In genomic region chr13:50708461-50708860, GRCh38 we compare ENCODE assay signal across 23 cellular contexts.
A peak's percentile ranks its signal among the peaks of the same experiment; 100 is the strongest.
DNase-seq lines count a peak whose midpoint lies in the region; ATAC-seq lines count a peak whose summit lies in the region.
"Had no signal": no experiment of that assay in that cellular context is flagged by ENCODE, and none has a peak within 500 bp of the region (broad histone marks: within the 10 kb centered on the region; RNA-seq: fewer than 3 reads in every experiment).

No MANE protein-coding gene starts in this region.

- DNase-seq in CD1c-positive myeloid dendritic cell (ENCODE audit: extremely low spot score) = peak; percentile 6
- peak; percentile 70 for DNase-seq in MV-4-11 (lab: John Stamatoyannopoulos, UW)
- DNase-seq in SIG-M5 (lab: John Stamatoyannopoulos, UW) = peak; percentile 11
- DNase-seq in left cardiac atrium = no peak
- no peak for DNase-seq in NCI-H345 treated with DMSO at 0.1 percent for 48 hours (lab: John Stamatoyannopoulos, UW; ENCODE audit: unreplicated experiment)
- DNase-seq in HUDEP-2 (lab: John Stamatoyannopoulos, UW; ENCODE audit: unreplicated experiment in 76 of 76) = no peak
- DNase-seq in substantia nigra (lab: John Stamatoyannopoulos, UW) = no peak
- DNase-seq in stimulated activated naive CD4-positive, alpha-beta T cell (lab: John Stamatoyannopoulos, UW) = no peak
- DNase-seq: activated CD4-positive, alpha-beta T cell treated with anti-CD3 and anti-CD28 coated beads, Interleukin-2, amount 50 U/mL, for 1 hour; activated CD8-positive, alpha-beta memory T cell treated with anti-CD3 and anti-CD28 coated beads, Interleukin-2, amount 50 U/mL, for 48 hours; activated gamma-delta T cell; caudate nucleus; islet precursor cell; NCI-H1417 treated with DMSO at 0.1 percent for 48 hours; NCI-H2227 treated with DMSO at 0.1 percent for 48 hours; nephron progenitor cell; PC-9; psoas muscle had no signal

- ATAC-seq in left cardiac atrium = peak; percentile 72
- ATAC-seq: K562, psoas muscle had no signal

- intact Hi-C loops in left cardiac atrium (cut with DNase I) = no loop called here

- H3K27ac ChIP-seq in substantia nigra (ENCODE audit: low read depth, low read length, poor library complexity, severe bottlenecking) = no peak overlapping the region
- H3K27ac ChIP-seq: adrenal gland, esophagus muscularis mucosa, PC-9, psoas muscle, SK-N-MC, thoracic aorta had no signal

Comparison
In these comparisons a context has a peak if more than half of its experiments do, and no peak if none do; other contexts are left out.
1. DNase-seq: peak in CD1c-positive myeloid dendritic cell (single experiment), MV-4-11 (single experiment) and SIG-M5 (single experiment); none in left cardiac atrium (single experiment), NCI-H345 treated with DMSO at 0.1 percent for 48 hours (single experiment), HUDEP-2 (0 of 76), substantia nigra (0 of 49) and stimulated activated naive CD4-positive, alpha-beta T cell (0 of 6).